In the genomic region with DNA sequence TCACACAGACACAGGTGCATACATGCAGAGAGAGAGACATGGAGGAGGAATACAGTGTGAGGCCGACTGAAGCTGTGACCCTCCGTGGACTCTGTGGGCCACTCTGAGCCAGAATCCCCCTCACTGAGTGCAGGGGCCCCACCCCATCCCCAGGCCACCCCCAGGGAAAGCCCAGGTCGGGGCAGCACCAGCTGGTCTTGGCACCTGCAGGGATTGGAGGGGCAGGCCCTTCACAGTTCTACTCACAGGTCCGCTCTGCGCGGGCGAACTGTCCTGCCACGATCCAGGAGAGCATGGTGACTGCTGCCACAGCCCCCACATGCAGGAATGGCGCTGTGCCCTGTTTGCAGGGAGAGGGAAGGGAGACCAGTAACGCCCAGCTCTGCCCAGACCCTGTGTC, we compare ENCODE assay signal across 29 cellular contexts.
"Had no signal": no experiment of that assay in that cellular context is flagged by ENCODE, and none has a peak within 500 bp of the region (broad histone marks: within the 10 kb centered on the region; RNA-seq: fewer than 3 reads in every experiment).

No MANE protein-coding gene starts in this region.

- DNase-seq: naive B cell; naive thymus-derived CD8-positive, alpha-beta T cell; nephron progenitor cell; occipital lobe; retina; right cardiac atrium; right lobe of liver; sigmoid colon; small intestine; stimulated activated CD4-positive, alpha-beta T cell treated with anti-CD3 and anti-CD28 coated beads, Interleukin-15, amount 100 ng/mL, for 24 hours; stimulated activated CD4-positive, alpha-beta T cell treated with anti-CD3 and anti-CD28 coated beads, Interleukin-2, amount 100 ng/mL, for 24 hours; stimulated activated CD4-positive, alpha-beta T cell treated with anti-CD3 and anti-CD28 coated beads, Interleukin-2, amount 100 ng/mL, for 48 hours; stimulated activated CD4-positive, alpha-beta T cell treated with anti-CD3 and anti-CD28 coated beads, Interleukin-4, amount 100 ng/mL, for 24 hours; stimulated activated naive CD4-positive, alpha-beta T cell; stimulated activated naive CD8-positive, alpha-beta T cell treated with anti-CD3 and anti-CD28 coated beads, Interleukin-15, amount 100 ng/mL, for 72 hours; stimulated activated naive CD8-positive, alpha-beta T cell treated with anti-CD3 and anti-CD28 coated beads, Interleukin-15, Interleukin-2, amounts not matched to agents 100 U/mL and 50 U/mL, for 24 hours; substantia nigra; testis; tibial artery; transverse colon; upper lobe of right lung; uterus had no signal

- H3K27me3 ChIP-seq: pancreas, right lobe of liver, sigmoid colon, testis, transverse colon, upper lobe of right lung, uterus had no signal

- FAIRE-seq: pancreas, small intestine had no signal

- H3K4me1 ChIP-seq: prostate gland, right lobe of liver, testis, transverse colon, upper lobe of right lung, uterus had no signal

- H3K27me3 Mint-ChIP-seq: naive thymus-derived CD8-positive, alpha-beta T cell; stimulated activated naive CD8-positive, alpha-beta T cell treated with anti-CD3 and anti-CD28 coated beads, Interleukin-15, amount 100 ng/mL, for 72 hours had no signal

- H3K36me3 ChIP-seq: pancreas, prostate gland, right lobe of liver, sigmoid colon, suprapubic skin, transverse colon, upper lobe of right lung, uterus had no signal

- H3K4me3 Mint-ChIP-seq: naive B cell; naive thymus-derived CD8-positive, alpha-beta T cell; natural killer cell treated with Interleukin-12 subunit alpha and Interleukin-12 subunit beta and Interleukin-15 and Interleukin-18, amount 100 ng/mL, for 72 hours; nephron progenitor cell; neural crest cell; stimulated activated effector memory CD8-positive, alpha-beta T cell treated with anti-CD3 and anti-CD28 coated beads, Interleukin-12 subunit alpha, Interleukin-12 subunit beta, amount 100 ng/mL, for 72 hours; stimulated activated naive CD8-positive, alpha-beta T cell treated with anti-CD3 and anti-CD28 coated beads, Interleukin-15, amount 100 ng/mL, for 72 hours; type B pancreatic cell had no signal

- H3K27ac Mint-ChIP-seq: natural killer cell treated with Interleukin-12 subunit alpha and Interleukin-12 subunit beta and Interleukin-15 and Interleukin-18, amount 100 ng/mL, for 72 hours; nephron progenitor cell; stimulated activated naive CD8-positive, alpha-beta T cell treated with anti-CD3 and anti-CD28 coated beads, Interleukin-15, amount 100 ng/mL, for 72 hours; type B pancreatic cell had no signal

- H3K4me1 Mint-ChIP-seq: neural crest cell; stimulated activated effector memory CD8-positive, alpha-beta T cell treated with anti-CD3 and anti-CD28 coated beads, Interleukin-12 subunit alpha, Interleukin-12 subunit beta, amount 100 ng/mL, for 72 hours had no signal

- H3K9me3 ChIP-seq: pancreas, prostate gland, right lobe of liver, sigmoid colon, suprapubic skin, testis, tibial artery, transverse colon, upper lobe of right lung, uterus had no signal

- H3K9me3 Mint-ChIP-seq: naive B cell; naive thymus-derived CD8-positive, alpha-beta T cell; natural killer cell treated with Interleukin-12 subunit alpha and Interleukin-12 subunit beta and Interleukin-15 and Interleukin-18, amount 100 ng/mL, for 72 hours; nephron progenitor cell; neural crest cell; stimulated activated effector memory CD8-positive, alpha-beta T cell treated with anti-CD3 and anti-CD28 coated beads, Interleukin-12 subunit alpha, Interleukin-12 subunit beta, amount 100 ng/mL, for 72 hours; stimulated activated naive CD8-positive, alpha-beta T cell treated with anti-CD3 and anti-CD28 coated beads, Interleukin-15, amount 100 ng/mL, for 72 hours; type B pancreatic cell had no signal

- H3K36me3 Mint-ChIP-seq: natural killer cell treated with Interleukin-12 subunit alpha and Interleukin-12 subunit beta and Interleukin-15 and Interleukin-18, amount 100 ng/mL, for 72 hours; stimulated activated effector memory CD8-positive, alpha-beta T cell treated with anti-CD3 and anti-CD28 coated beads, Interleukin-12 subunit alpha, Interleukin-12 subunit beta, amount 100 ng/mL, for 72 hours; type B pancreatic cell had no signal

- H3K27ac ChIP-seq: pancreas, prostate gland, right lobe of liver, sigmoid colon, suprapubic skin, testis, tibial artery, transverse colon, upper lobe of right lung, uterus had no signal

- H3K4me3 ChIP-seq: pancreas, prostate gland, right lobe of liver, sigmoid colon, suprapubic skin, testis, tibial artery, transverse colon, upper lobe of right lung, uterus had no signal
